8 cellular contexts compared by ENCODE assay signal in genomic region chr18:25164837-25165791, GRCh38.
DNase-seq lines count a peak whose midpoint lies in the region; ATAC-seq and TF ChIP-seq lines count a peak whose summit lies in the region.

No MANE protein-coding gene starts in this region.

- no peaks in the 10 kb centered on the region for H4K20me1 ChIP-seq in DND-41 (ENCODE audit: insufficient read depth, low read length)

- no peaks in the 10 kb centered on the region for H3K79me2 ChIP-seq in DND-41 (ENCODE audit: insufficient read depth, low read length)

- DNase-seq in DND-41 (no peak), astrocyte of the spinal cord (ENCODE audit: low read depth, low spot score) (peak; percentile 57), lung microvascular endothelial cell (ENCODE audit: low read depth in 2 of 2) (peak; percentile 30 to 52), caudate nucleus (lab: John Stamatoyannopoulos, UW) (no peak), SW 1271 (lab: John Stamatoyannopoulos, UW) (no peak), posterior vena cava (ENCODE audit: low spot score) (no peak)

- H3K4me1 ChIP-seq in DND-41 (ENCODE audit: insufficient read depth, low read length): no peaks in the 10 kb centered on the region

- no peak overlapping the region for H3K4me3 ChIP-seq in DND-41 (ENCODE audit: low read depth in 1 of 2, low read length in 2 of 2)
- H3K4me3 ChIP-seq in astrocyte of the spinal cord (ENCODE audit: low read depth, low read length): no peak overlapping the region

- peak; percentile 55; the same call in 1 of the 3 replicates for ATAC-seq in DND-41 (ENCODE audit: insufficient read depth, low read depth)
- peak; percentile 91 for ATAC-seq in GM19438 (IDR thresholded peaks at IDR 0.05; ENCODE audit: low read depth, unreplicated experiment)
- ATAC-seq in HG03439 (IDR thresholded peaks at IDR 0.05; ENCODE audit: unreplicated experiment): peak; percentile 86

- H3K27me3 ChIP-seq in DND-41 (ENCODE audit: insufficient read depth, low read length, poor library complexity): peaks cover 13% of the 10 kb centered on the region

- no peak overlapping the region for H3K9ac ChIP-seq in DND-41 (ENCODE audit: low read depth, low read length)

- H3K4me2 ChIP-seq in DND-41 (ENCODE audit: insufficient read depth, low read length): peak overlapping the region; percentile 45; the same call in 1 of the 2 replicates

- H3K36me3 ChIP-seq in DND-41 (ENCODE audit: insufficient read depth, low read length): no peaks in the 10 kb centered on the region

- no peak for TF ChIP-seq CTCF in DND-41 (IDR thresholded peaks at IDR 0.05; ENCODE audit: borderline replicate concordance, extremely low read depth, low read length, poor library complexity, severe bottlenecking)
- TF ChIP-seq CTCF in astrocyte of the spinal cord (IDR thresholded peaks at IDR 0.05; ENCODE audit: low read depth, low read length): no peak

- intact Hi-C loops in posterior vena cava (cut with DNase I): loop anchor here in 1 of 2 donors (10.0 kb wide), 1 partner anchor 190 kb away; the partner anchor contains the start of gene ZNF521

- H3K9me3 ChIP-seq in DND-41 (ENCODE audit: insufficient read depth, low read length, severe bottlenecking): no peaks in the 10 kb centered on the region

- in situ Hi-C loops in astrocyte of the spinal cord (cut with HindIII; ENCODE audit: low sequenced_read_pairs): no loop called here

- H2AFZ ChIP-seq in DND-41 (ENCODE audit: low read depth, low read length): no peak overlapping the region

- H3K27ac ChIP-seq in DND-41 (ENCODE audit: low read length) (no peak overlapping the region), caudate nucleus (ENCODE audit: low read depth, low read length) (no peak overlapping the region)

Comparison
In these comparisons a context has a peak if more than half of its experiments do, and no peak if none do; other contexts are left out.
1. DNase-seq: peak in astrocyte of the spinal cord (single experiment) and lung microvascular endothelial cell (2 of 2); none in DND-41 (single experiment), caudate nucleus (0 of 61), SW 1271 (0 of 2) and posterior vena cava (single experiment).
2. Peak in every context shown above with its lines, with median percentiles within 50 percentile points of each other: ATAC-seq.